12 cellular contexts compared by ENCODE assay signal in the genomic region with DNA sequence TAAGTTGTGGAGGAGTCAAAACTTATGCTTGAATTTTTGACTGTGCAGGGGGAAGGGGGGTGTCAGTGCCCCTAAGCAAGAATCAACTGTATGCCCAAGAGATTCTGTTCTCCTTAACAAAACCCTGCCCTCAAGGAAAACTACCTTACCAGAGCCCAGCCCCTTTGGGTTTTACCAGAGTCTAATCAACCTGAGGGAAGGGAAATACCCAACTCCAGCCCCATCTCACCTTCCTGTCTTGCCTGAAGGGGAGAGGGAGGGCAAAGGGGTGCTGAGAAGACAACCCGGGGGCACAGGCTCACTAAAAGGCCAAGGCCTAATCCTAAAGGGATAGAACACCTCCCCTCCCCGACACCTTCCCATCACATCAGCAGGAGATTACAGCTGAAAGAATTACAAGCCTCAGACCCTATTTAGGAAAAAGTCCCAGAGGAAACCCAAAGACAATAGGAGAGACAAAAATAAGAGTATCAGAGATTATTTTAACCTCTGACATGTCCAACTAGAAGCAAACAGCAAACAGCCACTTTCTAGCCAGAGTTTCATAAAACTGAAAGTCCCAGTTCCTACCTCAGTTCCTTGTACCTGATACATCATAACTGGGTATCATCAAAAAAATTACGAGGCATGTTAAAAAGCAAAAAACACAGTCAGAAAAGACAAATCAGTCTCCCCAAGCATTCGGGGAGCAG. TPM values are rescaled to one million over a fixed set of nuclear protein-coding genes. Genes with fewer than 3 reads are reported as not detected.
A peak's percentile ranks its signal among the peaks of the same experiment; 100 is the strongest.
DNase-seq lines count a peak whose midpoint lies in the region; ATAC-seq and TF ChIP-seq lines count a peak whose summit lies in the region.
"Had no signal": no experiment of that assay in that cellular context is flagged by ENCODE, and none has a peak within 500 bp of the region (broad histone marks: within the 10 kb centered on the region; RNA-seq: fewer than 3 reads in every experiment).

No MANE protein-coding gene starts in this region.

- no peaks in the 10 kb centered on the region for H3K27me3 ChIP-seq in GM23248 (replicated peaks; ENCODE audit: insufficient read depth)
- H3K27me3 ChIP-seq: thyroid gland had no signal

- in situ Hi-C loops in GM23248 (cut with MboI), result loop anchor here (10.0 kb wide), 1 partner anchor 391 kb away; no protein-coding TSS in a partner anchor

- H3K4me1 ChIP-seq in GM23248 (ENCODE audit: insufficient read depth), result peaks cover 4% of the 10 kb centered on the region; the same call in 1 of the 2 replicates
- H3K4me1 ChIP-seq: thyroid gland had no signal

- no peak overlapping the region for H3K9ac ChIP-seq in GM23248

- peaks cover 20% of the 10 kb centered on the region for H3K27me3 Mint-ChIP-seq in T-helper 2 cell treated with Interferon-gamma antibody and Interleukin-4, amounts not matched to agents 5 μg/mL and 100 μg/mL, for 36 hours (ENCODE audit: low read depth)
- H3K27me3 Mint-ChIP-seq in activated B cell treated with CpG ODN at 0.5 μM for 24 hours, result peaks cover 2% of the 10 kb centered on the region

- H3K27ac ChIP-seq in GM23248, result no peak overlapping the region
- H3K27ac ChIP-seq: thyroid gland had no signal

- POLR2A ChIA-PET in activated B cell treated with CpG ODN at 0.5 μM for 24 hours (lab: Charles Lee), result interaction anchor here (1.0 to 1.4 kb wide), 3 partner anchors 57 to 135 kb away, joined by 3 read pairs; partner anchors contain the start of gene CUL1

- no peak for TF ChIP-seq CTCF in activated B cell treated with CpG ODN at 0.5 μM for 24 hours (IDR thresholded peaks at IDR 0.05)

- DNase-seq in T-helper 2 cell treated with Interferon-gamma antibody and Interleukin-4, amounts not matched to agents 5 μg/mL and 100 μg/mL, for 36 hours (ENCODE audit: low spot score), result no peak
- DNase-seq in T-helper 2 cell (no peak), GM23248 (no peak), activated B cell treated with CpG ODN at 0.5 μM for 24 hours (no peak), NCI-H526 treated with DMSO at 0.1 percent for 48 hours (lab: John Stamatoyannopoulos, UW) (no peak), ecto neural progenitor cell (ENCODE audit: low spot score) (no peak)
- peak in 1 of 2 donors; percentile 48 for DNase-seq in stimulated activated effector memory CD8-positive, alpha-beta T cell treated with anti-CD3 and anti-CD28 coated beads, Interleukin-12 subunit alpha, Interleukin-12 subunit beta, amount 100 ng/mL, for 72 hours (ENCODE audit: low spot score in 2 of 2)
- DNase-seq: thyroid gland had no signal

- peaks cover 16% of the 10 kb centered on the region for H3K4me1 Mint-ChIP-seq in T-helper 2 cell treated with Interferon-gamma antibody and Interleukin-4, amounts not matched to agents 5 μg/mL and 100 μg/mL, for 36 hours (ENCODE audit: low read depth)
- peaks cover 18% of the 10 kb centered on the region for H3K4me1 Mint-ChIP-seq in activated B cell treated with CpG ODN at 0.5 μM for 24 hours
- H3K4me1 Mint-ChIP-seq in stimulated activated effector memory CD8-positive, alpha-beta T cell treated with anti-CD3 and anti-CD28 coated beads, Interleukin-12 subunit alpha, Interleukin-12 subunit beta, amount 100 ng/mL, for 72 hours, result peaks cover 14% of the 10 kb centered on the region

- H3K9me3 ChIP-seq in GM23248 (ENCODE audit: low read depth), result no peaks in the 10 kb centered on the region
- H3K9me3 ChIP-seq: thyroid gland had no signal

- no peaks in the 10 kb centered on the region for H3K9me2 ChIP-seq in GM23248 (ENCODE audit: insufficient read depth)

- CTCF ChIA-PET in activated B cell treated with CpG ODN at 0.5 μM for 24 hours (lab: Charles Lee), result interaction anchor here (3.7 kb wide), 1 partner anchor 11 kb away, joined by 21 read pairs; no protein-coding TSS in a partner anchor

- ATAC-seq in activated B cell treated with CpG ODN at 0.5 μM for 24 hours (ENCODE audit: low read depth) (peak; percentile 18), HG03439 (IDR thresholded peaks at IDR 0.05; ENCODE audit: unreplicated experiment) (no peak)
- peak; percentile 59 for ATAC-seq in stimulated activated effector memory CD8-positive, alpha-beta T cell treated with anti-CD3 and anti-CD28 coated beads, Interleukin-12 subunit alpha, Interleukin-12 subunit beta, amount 100 ng/mL, for 72 hours

- peak overlapping the region; percentile 66; the same call in 1 of the 2 replicates for H2AFZ ChIP-seq in GM23248

- WGBS in GM23248 (ENCODE audit: low coverage in 1 of 2, low lambda C conversion rate in 2 of 2, missing lambda C conversion rate in 2 of 2), 2 experiments, result 45 to 49% methylated on average over 4 of the region's 4 CpGs

- peaks cover 7% of the 10 kb centered on the region; the same call in 1 of the 2 replicates for H3F3A ChIP-seq in GM23248 (ENCODE audit: insufficient read depth)

- H3K36me3 Mint-ChIP-seq in T-helper 2 cell treated with Interferon-gamma antibody and Interleukin-4, amounts not matched to agents 5 μg/mL and 100 μg/mL, for 36 hours (ENCODE audit: low read depth), result peaks cover 2% of the 10 kb centered on the region
- no peaks in the 10 kb centered on the region for H3K36me3 Mint-ChIP-seq in activated B cell treated with CpG ODN at 0.5 μM for 24 hours (ENCODE audit: low read depth)
- no peaks in the 10 kb centered on the region for H3K36me3 Mint-ChIP-seq in stimulated activated effector memory CD8-positive, alpha-beta T cell treated with anti-CD3 and anti-CD28 coated beads, Interleukin-12 subunit alpha, Interleukin-12 subunit beta, amount 100 ng/mL, for 72 hours

- peak overlapping the region; percentile 67 for H3K4me3 Mint-ChIP-seq in T-helper 2 cell treated with Interferon-gamma antibody and Interleukin-4, amounts not matched to agents 5 μg/mL and 100 μg/mL, for 36 hours
- peak overlapping the region; percentile 66 for H3K4me3 Mint-ChIP-seq in activated B cell treated with CpG ODN at 0.5 μM for 24 hours
- H3K4me3 Mint-ChIP-seq in stimulated activated effector memory CD8-positive, alpha-beta T cell treated with anti-CD3 and anti-CD28 coated beads, Interleukin-12 subunit alpha, Interleukin-12 subunit beta, amount 100 ng/mL, for 72 hours, result peak overlapping the region; percentile 54

- no peaks in the 10 kb centered on the region for H3K36me3 ChIP-seq in GM23248 (ENCODE audit: low read depth)
- H3K36me3 ChIP-seq: thyroid gland had no signal

- peak overlapping the region; percentile 84 for H3K27ac Mint-ChIP-seq in T-helper 2 cell treated with Interferon-gamma antibody and Interleukin-4, amounts not matched to agents 5 μg/mL and 100 μg/mL, for 36 hours
- H3K27ac Mint-ChIP-seq in activated B cell treated with CpG ODN at 0.5 μM for 24 hours, result peak overlapping the region; percentile 81
- peak overlapping the region; percentile 89 for H3K27ac Mint-ChIP-seq in stimulated activated effector memory CD8-positive, alpha-beta T cell treated with anti-CD3 and anti-CD28 coated beads, Interleukin-12 subunit alpha, Interleukin-12 subunit beta, amount 100 ng/mL, for 72 hours

- no peak overlapping the region for H3K4me3 ChIP-seq in GM23248
- H3K4me3 ChIP-seq: thyroid gland had no signal

- no peak overlapping the region for H3K4me2 ChIP-seq in GM23248 (ENCODE audit: unreplicated experiment)

- H3K79me2 ChIP-seq in GM23248 (ENCODE audit: insufficient read depth), result no peaks in the 10 kb centered on the region

- H4K20me1 ChIP-seq in GM23248 (ENCODE audit: insufficient read depth), result no peaks in the 10 kb centered on the region

- peaks cover 4% of the 10 kb centered on the region for H3K9me3 Mint-ChIP-seq in T-helper 2 cell treated with Interferon-gamma antibody and Interleukin-4, amounts not matched to agents 5 μg/mL and 100 μg/mL, for 36 hours
- H3K9me3 Mint-ChIP-seq in activated B cell treated with CpG ODN at 0.5 μM for 24 hours, result no peaks in the 10 kb centered on the region
- H3K9me3 Mint-ChIP-seq in stimulated activated effector memory CD8-positive, alpha-beta T cell treated with anti-CD3 and anti-CD28 coated beads, Interleukin-12 subunit alpha, Interleukin-12 subunit beta, amount 100 ng/mL, for 72 hours, result no peaks in the 10 kb centered on the region

- intact Hi-C loops in activated B cell treated with CpG ODN at 0.5 μM for 24 hours (cut with micrococcal nuclease), result loop anchor here (1.0 kb wide), 2 partner anchors 12 to 56 kb away; no protein-coding TSS in a partner anchor

RNA-seq across cellular contexts. Expression of gene C7orf33, which starts 26.8 kb away (rescaled TPM):
- not detected in 2 replicates for total RNA-seq in GM23248 (2014; rRNA removed; shearing (Covaris generic))
- not detected in 2 replicates for polyA plus RNA-seq in GM23248 (2016; fragmentation: Nextera tagmentation; extraction: Ambion mirVana)
- total RNA-seq in activated B cell treated with CpG ODN at 0.5 μM for 24 hours, result not detected in 2 replicates
- total RNA-seq: A673, bronchial epithelial cell, LHCN-M2, thyroid gland had no signal
